22 cellular contexts compared by ENCODE assay signal in genomic region chr7:38685851-38686250, GRCh38. TPM values are rescaled to one million over a fixed set of nuclear protein-coding genes. Genes with fewer than 3 reads are reported as not detected.
"Had no signal": no experiment of that assay in that cellular context is flagged by ENCODE, and none has a peak within 500 bp of the region (broad histone marks: within the 10 kb centered on the region; RNA-seq: fewer than 3 reads in every experiment).

No MANE protein-coding gene starts in this region.

- H3K4me3 ChIP-seq: hepatocyte, left ventricle myocardium inferior, lung, neural progenitor cell, ovary, right atrium auricular region, right lobe of liver, smooth muscle cell, suprapubic skin, tibial nerve, uterus had no signal

- H3K9me3 ChIP-seq: left ventricle myocardium inferior, ovary, right atrium auricular region, right lobe of liver, uterus had no signal

- H3K4me1 ChIP-seq: right lobe of liver, suprapubic skin, tibial nerve, uterus had no signal

- H3K27ac ChIP-seq: hepatocyte, left ventricle myocardium inferior, neural progenitor cell, ovary, right atrium auricular region, right lobe of liver, suprapubic skin, tibial nerve, uterus had no signal

- H3K36me3 ChIP-seq: left ventricle myocardium inferior, neural progenitor cell, ovary, right atrium auricular region, right lobe of liver, suprapubic skin, tibial nerve, uterus had no signal

- DNase-seq: islet precursor cell; left ventricle myocardium inferior; mesendoderm; naive B cell; natural killer cell; nephron progenitor cell; ovary; right lobe of liver; stimulated activated CD4-positive, alpha-beta T cell treated with anti-CD3 and anti-CD28 coated beads, Interleukin-1b, Interleukin-23, amount 100 ng/mL, for 48 hours; stimulated activated CD4-positive, alpha-beta T cell treated with anti-CD3 and anti-CD28 coated beads, Interleukin-2, amount 100 ng/mL, for 48 hours; stimulated activated CD4-positive, alpha-beta T cell treated with anti-CD3 and anti-CD28 coated beads, Interleukin-4, amount 100 ng/mL, for 4 hours; stimulated activated CD8-positive, alpha-beta memory T cell treated with anti-CD3 and anti-CD28 coated beads, Interleukin-4, amount 100 ng/mL, for 48 hours; uterus had no signal

- H3K27me3 ChIP-seq: hepatocyte, neural progenitor cell, ovary, right atrium auricular region, right lobe of liver, suprapubic skin, tibial nerve, uterus had no signal

- ATAC-seq: natural killer cell; right lobe of liver; stimulated activated memory B cell treated with anti-CD40 and anti-IgM and Interleukin-4, amounts not matched to agents 10 μg/mL and 1 μg/mL and 100 μg/mL, for 72 hours had no signal

RNA-seq across cellular contexts. Expression of gene AMPH, which starts 54.7 kb away (rescaled TPM):
- total RNA-seq: renal cortical epithelial cell had no signal
